ENCODE assay signal across 14 cellular contexts in the genomic region with DNA sequence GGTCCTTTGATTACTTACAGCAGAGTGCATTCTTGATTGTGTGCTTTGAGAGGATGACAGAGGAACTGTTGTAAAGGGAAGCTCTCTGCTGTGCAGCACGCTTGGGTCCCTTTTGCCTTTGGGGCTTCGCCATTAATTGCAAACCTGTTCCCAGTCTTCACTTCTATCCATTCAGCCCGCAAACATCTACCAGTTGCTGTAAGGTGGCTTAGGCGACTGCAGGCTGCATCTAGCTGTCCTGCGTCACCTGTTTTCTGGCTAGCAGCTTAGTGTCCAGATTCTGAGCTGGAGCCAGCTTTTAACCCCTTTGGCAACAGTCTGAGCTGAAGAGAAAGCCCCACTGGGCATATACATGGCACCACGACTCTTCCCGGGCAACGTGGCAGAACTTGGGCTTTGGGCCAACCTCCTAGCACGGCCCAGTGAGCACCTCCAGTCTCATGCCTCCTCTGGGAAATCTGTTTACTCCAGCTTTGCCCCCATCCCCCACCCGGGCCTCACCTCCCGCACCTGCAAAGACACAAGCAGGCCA. TPM values are rescaled to one million over a fixed set of nuclear protein-coding genes. Genes with fewer than 3 reads are reported as not detected.
A peak's percentile ranks its signal among the peaks of the same experiment; 100 is the strongest.
DNase-seq lines count a peak whose midpoint lies in the region; ATAC-seq, FAIRE-seq and TF ChIP-seq lines count a peak whose summit lies in the region.
"Had no signal": no experiment of that assay in that cellular context is flagged by ENCODE, and none has a peak within 500 bp of the region (broad histone marks: within the 10 kb centered on the region; RNA-seq: fewer than 3 reads in every experiment).

No MANE protein-coding gene starts in this region.

- DNase-seq in NCI-H69 (lab: John Stamatoyannopoulos, UW) (peak; percentile 46), kidney (peak; percentile 87), hippocampal formation (lab: John Stamatoyannopoulos, UW) (no peak), dermis blood vessel endothelial cell (no peak)
- no peak for DNase-seq in stimulated activated CD4-positive, alpha-beta T cell treated with anti-CD3 and anti-CD28 coated beads, Interleukin-12 subunit alpha, Interleukin-12 subunit beta, amount 100 ng/mL, for 4 hours
- no peak for DNase-seq in stimulated activated naive CD8-positive, alpha-beta T cell treated with anti-CD3 and anti-CD28 coated beads, Interleukin-15, Interleukin-2, amounts not matched to agents 100 U/mL and 50 U/mL, for 24 hours
- DNase-seq: GDM1; Kasumi-1; NCI-H526 treated with DMSO at 0.1 percent for 48 hours; stimulated activated CD8-positive, alpha-beta memory T cell treated with anti-CD3 and anti-CD28 coated beads, Interleukin-4, amount 100 ng/mL, for 48 hours had no signal

- H3K9me3 ChIP-seq in BLaER1, result no peaks in the 10 kb centered on the region
- no peaks in the 10 kb centered on the region for H3K9me3 ChIP-seq in kidney (ENCODE audit: control insufficient read depth in 1 of 2, low read length in 2 of 2)
- H3K9me3 ChIP-seq: SJSA1 had no signal

- TF ChIP-seq RAD21 in Ishikawa (IDR thresholded peaks at IDR 0.05; ENCODE audit: low read depth), result no peak

- peaks cover 56% of the 10 kb centered on the region for H3K4me1 ChIP-seq in BLaER1
- H3K4me1 ChIP-seq in kidney (ENCODE audit: control insufficient read depth in 1 of 2, insufficient read depth in 1 of 2, low read depth in 1 of 2, low read length in 2 of 2), result peaks cover 17 to 27% of the 10 kb centered on the region in 2 donors

- intact Hi-C loops in kidney (cut with DNase I), result no loop called here

- no peak for FAIRE-seq in kidney (lab: Jason Lieb, UNC)
- FAIRE-seq: urothelium cell line had no signal

- no peak overlapping the region for H3K4me3 ChIP-seq in BLaER1
- peak overlapping the region in 1 of 2 donors; percentile 7 for H3K4me3 ChIP-seq in kidney (ENCODE audit: low read length in 2 of 2)
- H3K4me3 ChIP-seq: SJSA1 had no signal

- H3K9ac ChIP-seq in BLaER1 (no peak overlapping the region), kidney (ENCODE audit: low read length in 2 of 2) (no peak overlapping the region)

- H3K27me3 ChIP-seq in BLaER1, result peaks cover 11% of the 10 kb centered on the region
- H3K27me3 ChIP-seq: SJSA1 had no signal

- no peak for TF ChIP-seq EP300 in Ishikawa (IDR thresholded peaks at IDR 0.05; ENCODE audit: borderline replicate concordance)

- H3K36me3 ChIP-seq in BLaER1, result no peaks in the 10 kb centered on the region
- H3K36me3 ChIP-seq in kidney (ENCODE audit: control insufficient read depth in 1 of 2, insufficient read depth in 2 of 2, low read length in 2 of 2), result no peaks in the 10 kb centered on the region

- no peak for ATAC-seq in stimulated activated naive CD8-positive, alpha-beta T cell treated with anti-CD3 and anti-CD28 coated beads, Interleukin-15, Interleukin-2, amounts not matched to agents 100 U/mL and 50 U/mL, for 24 hours

- no peak overlapping the region for H3K27ac ChIP-seq in BLaER1
- peak overlapping the region; percentile 64 to 75 for H3K27ac ChIP-seq in kidney (ENCODE audit: low read depth in 2 of 2, low read length in 2 of 2)
- H3K27ac ChIP-seq: SJSA1 had no signal

- peaks cover 25% of the 10 kb centered on the region for H4K20me1 ChIP-seq in BLaER1

- TF ChIP-seq CTCF in kidney (IDR thresholded peaks at IDR 0.05; ENCODE audit: borderline replicate concordance, extremely low read depth, insufficient read depth), result no peak

- H3K4me2 ChIP-seq in BLaER1, result peak overlapping the region; percentile 59

TF ChIP-seq in Ishikawa, 13 proteins besides CTCF, POLR2A, EP300 and RAD21:
- peak; percentile 65 for TF ChIP-seq NFIC (IDR thresholded peaks at IDR 0.05)
- no peak for TF ChIP-seq TEAD4 (IDR thresholded peaks at IDR 0.05)
TF ChIP-seq in Ishikawa: peak in this region for 1.

RNA-seq across cellular contexts. Expression of a gene that starts 2.5 kb away (rescaled TPM):
- total RNA-seq in kidney, result 15.8 TPM
- 17.3 TPM for polyA plus RNA-seq in kidney (ENCODE audit: insufficient read depth, low read depth, low replicate concordance)
- total RNA-seq in dermis blood vessel endothelial cell, result 20.4 and 23.7 TPM in 2 replicates

RNA-seq across cellular contexts. Expression of a gene that starts 2.5 kb away (rescaled TPM):
- total RNA-seq in kidney (7.2 TPM), dermis blood vessel endothelial cell (2.7 and 3.8 TPM in 2 replicates)
- polyA plus RNA-seq in kidney (ENCODE audit: insufficient read depth, low read depth, low replicate concordance), result 5.6 TPM

RNA-seq across cellular contexts. Expression of a gene that starts 11.2 kb away (rescaled TPM):
- total RNA-seq in kidney (20.0 TPM), dermis blood vessel endothelial cell (6.1 and 8.2 TPM in 2 replicates)
- polyA plus RNA-seq in kidney (ENCODE audit: insufficient read depth, low read depth, low replicate concordance), result 23.0 TPM

RNA-seq across cellular contexts. Expression of a gene that starts 42.3 kb away (rescaled TPM):
- total RNA-seq in kidney, result 81.8 TPM
- 92.5 TPM for polyA plus RNA-seq in kidney (ENCODE audit: insufficient read depth, low read depth, low replicate concordance)
- 41.0 and 53.1 TPM in 2 replicates for total RNA-seq in dermis blood vessel endothelial cell

RNA-seq across cellular contexts. Expression of a gene that starts 47.2 kb away (rescaled TPM):
- 59.7 TPM for total RNA-seq in kidney
- 81.1 TPM for polyA plus RNA-seq in kidney (ENCODE audit: insufficient read depth, low read depth, low replicate concordance)
- total RNA-seq in dermis blood vessel endothelial cell, result 33.6 and 36.6 TPM in 2 replicates

Comparison
In these comparisons a context has a peak if more than half of its experiments do, and no peak if none do; other contexts are left out.
1. DNase-seq: peak in NCI-H69 (single experiment) and kidney (single experiment); none in stimulated activated CD4-positive, alpha-beta T cell treated with anti-CD3 and anti-CD28 coated beads, Interleukin-12 subunit alpha, Interleukin-12 subunit beta, amount 100 ng/mL, for 4 hours (single experiment), stimulated activated naive CD8-positive, alpha-beta T cell treated with anti-CD3 and anti-CD28 coated beads, Interleukin-15, Interleukin-2, amounts not matched to agents 100 U/mL and 50 U/mL, for 24 hours (single experiment), hippocampal formation (0 of 2) and dermis blood vessel endothelial cell (single experiment).